In the genomic region with DNA sequence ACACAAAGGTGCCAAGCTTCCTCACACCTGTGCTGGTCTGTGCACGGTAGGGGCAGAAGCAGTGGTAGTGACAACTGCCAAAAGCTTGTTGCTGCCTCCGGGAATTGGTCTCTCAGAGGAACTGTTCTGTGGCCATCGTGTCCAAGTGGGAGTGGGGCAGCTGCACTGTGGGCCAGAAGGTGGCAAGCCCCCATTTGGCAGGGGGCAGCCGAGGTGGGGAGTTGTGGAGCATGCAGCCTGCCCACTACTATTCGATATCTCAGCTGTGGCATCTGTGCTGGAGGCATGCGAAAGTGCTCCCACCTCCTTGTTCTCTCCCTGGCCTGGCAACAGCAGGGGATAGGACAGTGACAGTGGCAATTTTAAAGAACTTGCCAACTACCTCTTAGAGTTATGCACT, we compare ENCODE assay signal across 35 cellular contexts.
"Had no signal": no experiment of that assay in that cellular context is flagged by ENCODE, and none has a peak within 500 bp of the region (broad histone marks: within the 10 kb centered on the region; RNA-seq: fewer than 3 reads in every experiment).

No MANE protein-coding gene starts in this region.

- H3K27me3 ChIP-seq: MG63 had no signal

- H3K4me3 ChIP-seq: MG63 had no signal

- H3K9me3 ChIP-seq: MG63 had no signal

- H3K27ac ChIP-seq: KMS-11 had no signal

- H3K9ac ChIP-seq: KMS-11 had no signal

- H3K36me3 ChIP-seq: MG63 had no signal

- H3K4me2 ChIP-seq: KMS-11 had no signal

- DNase-seq: Karpas-422, Kasumi-1, MG63, MM.1S, MV-4-11, NCI-H1048, NCI-H1092, NCI-H1092 treated with DMSO at 0.1 percent for 48 hours, NCI-H1105, NCI-H1105 treated with DMSO at 0.1 percent for 48 hours, NCI-H1417, NCI-H1417 treated with DMSO at 0.1 percent for 48 hours, NCI-H1436, NCI-H1436 treated with DMSO at 0.1 percent for 48 hours, NCI-H146, NCI-H1694, NCI-H1694 treated with DMSO at 0.1 percent for 48 hours, NCI-H187, NCI-H187 treated with DMSO at 0.1 percent for 48 hours, NCI-H1930, NCI-H2029, NCI-H2029 treated with DMSO at 0.1 percent for 48 hours, NCI-H2081, NCI-H2081 treated with DMSO at 0.1 percent for 48 hours, NCI-H2107, NCI-H2171, NCI-H2171 treated with DMSO at 0.1 percent for 48 hours, NCI-H2227 treated with DMSO at 0.1 percent for 48 hours, NCI-H226, NCI-H345, NCI-H446, NCI-H446 treated with DMSO at 0.1 percent for 48 hours, NCI-H510A, NCI-H510A treated with DMSO at 0.1 percent for 48 hours had no signal
